In the genomic region with DNA sequence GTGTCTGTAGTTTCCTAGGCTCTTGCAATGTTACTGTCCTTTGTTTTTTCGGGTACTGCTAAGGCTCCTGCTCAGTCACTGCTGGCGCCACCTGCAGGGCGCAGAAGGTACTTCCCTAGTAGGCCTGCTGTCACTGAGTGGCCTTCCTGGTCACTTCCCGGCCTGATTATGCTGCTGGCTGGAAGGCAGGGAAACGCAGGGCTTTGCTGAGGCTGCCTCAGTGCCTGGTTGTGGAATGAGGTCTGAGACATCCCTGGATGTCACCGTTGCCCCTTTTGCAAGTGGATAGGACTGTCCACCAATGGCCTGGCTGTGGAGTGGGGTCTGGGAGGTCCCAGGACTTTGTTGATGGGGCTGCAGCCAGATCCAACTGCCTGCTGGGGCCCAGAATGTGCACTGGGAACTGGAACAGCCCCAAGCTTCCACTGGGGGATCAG, we compare ENCODE assay signal across 1 cellular context.
TF ChIP-seq lines count a peak whose summit lies in the region.

No MANE protein-coding gene starts in this region.

TF ChIP-seq in liver, 16 proteins besides CTCF, POLR2A, EP300 and RAD21 (continued from another document):
- TF ChIP-seq, protein P1, sequence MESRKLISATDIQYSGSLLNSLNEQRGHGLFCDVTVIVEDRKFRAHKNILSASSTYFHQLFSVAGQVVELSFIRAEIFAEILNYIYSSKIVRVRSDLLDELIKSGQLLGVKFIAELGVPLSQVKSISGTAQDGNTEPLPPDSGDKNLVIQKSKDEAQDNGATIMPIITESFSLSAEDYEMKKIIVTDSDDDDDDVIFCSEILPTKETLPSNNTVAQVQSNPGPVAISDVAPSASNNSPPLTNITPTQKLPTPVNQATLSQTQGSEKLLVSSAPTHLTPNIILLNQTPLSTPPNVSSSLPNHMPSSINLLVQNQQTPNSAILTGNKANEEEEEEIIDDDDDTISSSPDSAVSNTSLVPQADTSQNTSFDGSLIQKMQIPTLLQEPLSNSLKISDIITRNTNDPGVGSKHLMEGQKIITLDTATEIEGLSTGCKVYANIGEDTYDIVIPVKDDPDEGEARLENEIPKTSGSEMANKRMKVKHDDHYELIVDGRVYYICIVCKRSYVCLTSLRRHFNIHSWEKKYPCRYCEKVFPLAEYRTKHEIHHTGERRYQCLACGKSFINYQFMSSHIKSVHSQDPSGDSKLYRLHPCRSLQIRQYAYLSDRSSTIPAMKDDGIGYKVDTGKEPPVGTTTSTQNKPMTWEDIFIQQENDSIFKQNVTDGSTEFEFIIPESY (IDR thresholded peaks at IDR 0.05), result no peak
- TF ChIP-seq EGR1 (IDR thresholded peaks at IDR 0.05; ENCODE audit: low read depth in 2 of 2) (no peak), HNF4G (IDR thresholded peaks at IDR 0.05) (no peak), JUND (IDR thresholded peaks at IDR 0.05) (no peak), FOXA2 (IDR thresholded peaks at IDR 0.05) (no peak), NR2F2 (IDR thresholded peaks at IDR 0.05) (no peak), HNF4A (conservative IDR thresholded peaks at IDR 0.05) (no peak), FOXA1 (IDR thresholded peaks at IDR 0.05) (no peak), SP1 (IDR thresholded peaks at IDR 0.05) (no peak), TAF1 (conservative IDR thresholded peaks at IDR 0.05) (no peak), GABPA (IDR thresholded peaks at IDR 0.05 in 1 of 2, conservative IDR thresholded peaks at IDR 0.05 in 1 of 2) (no peak)
- TF ChIP-seq, protein P2, sequence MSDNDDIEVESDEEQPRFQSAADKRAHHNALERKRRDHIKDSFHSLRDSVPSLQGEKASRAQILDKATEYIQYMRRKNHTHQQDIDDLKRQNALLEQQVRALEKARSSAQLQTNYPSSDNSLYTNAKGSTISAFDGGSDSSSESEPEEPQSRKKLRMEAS (IDR thresholded peaks at IDR 0.05), result no peak
TF ChIP-seq in liver: peak in this region for 0.
